In genomic region chr15:85607141-85607806, GRCh38 we compare ENCODE assay signal across 1 cellular context.
TF ChIP-seq lines count a peak whose summit lies in the region.

No MANE protein-coding gene starts in this region.

TF ChIP-seq in IMR-90, 13 proteins besides CTCF, POLR2A, EP300 and RAD21:
- TF ChIP-seq USF2 (IDR thresholded peaks at IDR 0.05; ENCODE audit: low read depth, low read length): no peak
- TF ChIP-seq CEBPB (IDR thresholded peaks at IDR 0.05; ENCODE audit: low read depth, low read length): peak; percentile 81
- TF ChIP-seq MAFK (IDR thresholded peaks at IDR 0.05; ENCODE audit: low read depth, low read length): no peak
